Comparison of ENCODE assay signal across 18 cellular contexts in the genomic region with DNA sequence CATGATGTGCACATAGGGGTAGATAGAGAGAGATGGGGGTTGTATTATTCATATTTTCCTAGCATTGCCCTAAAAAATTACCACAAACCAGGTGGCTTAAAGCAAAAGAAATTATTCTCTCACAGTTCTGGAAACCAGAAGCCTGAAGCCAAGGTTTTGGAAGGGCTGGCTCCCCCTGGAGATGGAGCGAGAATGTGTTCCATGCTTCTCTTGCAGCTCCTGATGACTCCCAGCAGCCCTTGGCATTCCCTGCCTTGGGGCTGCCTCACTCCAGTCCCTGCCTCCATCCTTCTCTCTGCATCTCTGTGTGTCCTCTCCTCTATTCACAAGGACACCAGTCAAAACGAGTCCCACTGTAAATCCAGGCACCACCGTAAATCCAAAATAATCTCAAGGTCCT.
"Had no signal": no experiment of that assay in that cellular context is flagged by ENCODE, and none has a peak within 500 bp of the region (broad histone marks: within the 10 kb centered on the region; RNA-seq: fewer than 3 reads in every experiment).

No MANE protein-coding gene starts in this region.

- H3K27ac ChIP-seq: adrenal gland, neutrophil, tibial artery, vagina had no signal

- FAIRE-seq: TTC549 had no signal

- H3K9me3 Mint-ChIP-seq: immature natural killer cell; stimulated activated effector memory CD8-positive, alpha-beta T cell treated with anti-CD3 and anti-CD28 coated beads, Interleukin-12 subunit alpha, Interleukin-12 subunit beta, amount 100 ng/mL, for 72 hours had no signal

- H3K4me1 Mint-ChIP-seq: immature natural killer cell; naive B cell; stimulated activated effector memory CD8-positive, alpha-beta T cell treated with anti-CD3 and anti-CD28 coated beads, Interleukin-12 subunit alpha, Interleukin-12 subunit beta, amount 100 ng/mL, for 72 hours had no signal

- H3K36me3 Mint-ChIP-seq: immature natural killer cell; naive B cell; stimulated activated effector memory CD8-positive, alpha-beta T cell treated with anti-CD3 and anti-CD28 coated beads, Interleukin-12 subunit alpha, Interleukin-12 subunit beta, amount 100 ng/mL, for 72 hours had no signal

- H3K4me2 ChIP-seq: smooth muscle cell had no signal

- H3K9me3 ChIP-seq: adrenal gland, neutrophil, tibial artery, vagina had no signal

- H3K27me3 ChIP-seq: adrenal gland, neutrophil, tibial artery, vagina had no signal

- H3K4me3 ChIP-seq: adrenal gland, lung, smooth muscle cell, tibial artery, vagina had no signal

- DNase-seq: activated CD4-positive, alpha-beta T cell treated with anti-CD3 and anti-CD28 coated beads, Interleukin-2, amount 50 U/mL, for 1 hour; activated naive CD4-positive, alpha-beta T cell treated with anti-CD3 and anti-CD28 coated beads, Interleukin-2, amount 50 U/mL, for 16 hours; adrenal gland; central memory CD4-positive, alpha-beta T cell; cortex of kidney; effector memory CD4-positive, alpha-beta T cell; erythroblast; hippocampal formation; immature natural killer cell; naive B cell; right cardiac atrium; tibial artery had no signal

- ATAC-seq: right cardiac atrium; stimulated activated effector memory CD8-positive, alpha-beta T cell treated with anti-CD3 and anti-CD28 coated beads, Interleukin-12 subunit alpha, Interleukin-12 subunit beta, amount 100 ng/mL, for 72 hours had no signal

- H3K4me3 Mint-ChIP-seq: immature natural killer cell; naive B cell; stimulated activated effector memory CD8-positive, alpha-beta T cell treated with anti-CD3 and anti-CD28 coated beads, Interleukin-12 subunit alpha, Interleukin-12 subunit beta, amount 100 ng/mL, for 72 hours had no signal

- H3K4me1 ChIP-seq: adrenal gland, tibial artery, vagina had no signal

- H3K36me3 ChIP-seq: adrenal gland, neutrophil, tibial artery, vagina had no signal

- H3K27ac Mint-ChIP-seq: immature natural killer cell; naive B cell; stimulated activated effector memory CD8-positive, alpha-beta T cell treated with anti-CD3 and anti-CD28 coated beads, Interleukin-12 subunit alpha, Interleukin-12 subunit beta, amount 100 ng/mL, for 72 hours had no signal
